Comparison of ENCODE assay signal across 8 cellular contexts in the genomic region with DNA sequence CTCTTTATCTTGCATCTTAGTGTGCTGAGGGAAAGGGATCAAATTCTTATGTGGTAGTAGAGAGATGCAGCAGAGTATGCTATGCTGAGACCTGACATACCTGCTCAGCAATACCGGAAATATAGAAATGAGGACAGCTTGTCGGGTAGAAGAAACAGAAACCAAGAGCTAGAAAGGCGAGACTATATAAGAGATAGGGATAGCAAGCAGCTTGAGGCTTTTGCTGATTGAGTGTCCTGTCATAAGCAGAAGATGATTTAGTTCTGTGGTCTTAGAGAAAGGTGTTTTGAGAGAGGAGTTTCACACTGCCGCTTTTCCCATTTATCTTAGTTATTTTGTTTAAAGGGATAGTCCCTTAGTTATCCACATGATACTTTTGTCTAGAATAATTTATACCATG.
DNase-seq lines count a peak whose midpoint lies in the region; ATAC-seq, FAIRE-seq and TF ChIP-seq lines count a peak whose summit lies in the region.

No MANE protein-coding gene starts in this region.

- peak; percentile 16 for FAIRE-seq in HTR-8/SVneo (lab: Jason Lieb, UNC)

- DNase-seq in GM13977 (ENCODE audit: low spot score), result peak; percentile 57
- DNase-seq in HTR-8/SVneo (ENCODE audit: insufficient read length, low spot score), result no peak
- DNase-seq in glomerular visceral epithelial cell (ENCODE audit: extremely low spot score), result peak; percentile 20
- no peak for DNase-seq in NCI-H1048 (lab: John Stamatoyannopoulos, UW)
- no peak for DNase-seq in NCI-H1105 treated with DMSO at 0.1 percent for 48 hours (lab: John Stamatoyannopoulos, UW)
- DNase-seq in activated CD8-positive, alpha-beta memory T cell treated with anti-CD3 and anti-CD28 coated beads, Interleukin-2, amount 50 U/mL, for 4 hours, result no peak
- no peak for DNase-seq in SKM-1 (lab: John Stamatoyannopoulos, UW; ENCODE audit: unreplicated experiment)

- peak; percentile 58 for ATAC-seq in GM21526 (IDR thresholded peaks at IDR 0.05; ENCODE audit: low FRiP score, unreplicated experiment)

- in situ Hi-C loops in GM13977 (cut with MboI; ENCODE audit: low pct_unique_long_range_greater_than_20kb, low sequenced_read_pairs, unreplicated experiment), result loop anchor here (10.0 kb wide), 1 partner anchor 242 kb away; no protein-coding TSS in a partner anchor

- TF ChIP-seq CTCF in GM13977 (IDR thresholded peaks at IDR 0.05; ENCODE audit: extremely low read depth, insufficient read depth, missing control alignments), result no peak

Comparison
In these comparisons a context has a peak if more than half of its experiments do, and no peak if none do; other contexts are left out.
1. DNase-seq: peak in GM13977 (single experiment) and glomerular visceral epithelial cell (single experiment); none in HTR-8/SVneo (single experiment), NCI-H1048 (single experiment), NCI-H1105 treated with DMSO at 0.1 percent for 48 hours (single experiment), activated CD8-positive, alpha-beta memory T cell treated with anti-CD3 and anti-CD28 coated beads, Interleukin-2, amount 50 U/mL, for 4 hours (single experiment) and SKM-1 (single experiment).